In genomic region chr10:22615819-22616499, GRCh38 we compare ENCODE assay signal across 1 cellular context.
TF ChIP-seq lines count a peak whose summit lies in the region.

No MANE protein-coding gene starts in this region.

TF ChIP-seq in K562, 482 proteins besides CTCF, POLR2A, EP300 and RAD21 (continued from another document and continues in another):
- TF ChIP-seq PRDM10 (IDR thresholded peaks at IDR 0.05; ENCODE audit: partially characterized antibody) (peak; percentile 86), ZNF639 (CRISPR knock-in tag; conservative IDR thresholded peaks at IDR 0.05 in 1 of 2, IDR thresholded peaks at IDR 0.05 in 1 of 2) (no peak), ZNF695 (CRISPR knock-in tag; IDR thresholded peaks at IDR 0.05) (no peak), EZH2 (IDR thresholded peaks at IDR 0.05; ENCODE audit: borderline replicate concordance, low read depth, low read length) (no peak), CREB3L1 (IDR thresholded peaks at IDR 0.05; ENCODE audit: borderline replicate concordance, low read depth) (peak; percentile 85; the same call in 1 of the 2 replicates), RBM14 (IDR thresholded peaks at IDR 0.05; ENCODE audit: borderline replicate concordance, insufficient read depth, low read depth, low read length) (no peak), ZNF23 (CRISPR knock-in tag; IDR thresholded peaks at IDR 0.05) (no peak), TRIM28 (IDR thresholded peaks at IDR 0.05) (no peak; the same call in 1 of the 2 replicates), XRCC5 (IDR thresholded peaks at IDR 0.05; ENCODE audit: low read depth, low read length) (0 out of 2 replicates have a peak, but pooled peaks have one; percentile 71), ATF1 (CRISPR knock-in tag; IDR thresholded peaks at IDR 0.05) (no peak), ATF1 (tag; IDR thresholded peaks at IDR 0.05) (peak; percentile 68), MEF2D (tag; conservative IDR thresholded peaks at IDR 0.05; ENCODE audit: low read depth) (peak; percentile 29; the same call in 1 of the 2 replicates), FOXO4 (CRISPR knock-in tag; IDR thresholded peaks at IDR 0.05) (no peak), KDM5B (IDR thresholded peaks at IDR 0.05; ENCODE audit: insufficient replicate concordance, low read depth, low read length) (no peak), TAL1 (IDR thresholded peaks at IDR 0.05) (no peak; the same call in 1 of the 2 replicates), ARID3A (IDR thresholded peaks at IDR 0.05; ENCODE audit: borderline replicate concordance, low read depth, low read length) (no peak; the same call in 1 of the 2 replicates), PRPF4 (IDR thresholded peaks at IDR 0.05; ENCODE audit: insufficient read depth, low read depth, low read length, poor library complexity, severe bottlenecking) (no peak), GABPB2 (CRISPR knock-in tag; conservative IDR thresholded peaks at IDR 0.05) (no peak), NFIC (IDR thresholded peaks at IDR 0.05) (peak; percentile 37), POLR2B (IDR thresholded peaks at IDR 0.05; ENCODE audit: low read depth, partially characterized antibody) (peak; percentile 23), ZZZ3 (IDR thresholded peaks at IDR 0.05) (no peak), MYBL2 (IDR thresholded peaks at IDR 0.05; ENCODE audit: low read depth) (peak; percentile 46; the same call in 1 of the 2 replicates), MYBL2 (CRISPR knock-in tag; IDR thresholded peaks at IDR 0.05; ENCODE audit: borderline replicate concordance) (no peak), ETS2 (tag; IDR thresholded peaks at IDR 0.05; ENCODE audit: borderline replicate concordance, poor library complexity, severe bottlenecking) (no peak), NCOA6 (IDR thresholded peaks at IDR 0.05) (no peak), ZKSCAN1 (IDR thresholded peaks at IDR 0.05; ENCODE audit: low read depth, low read length) (no peak), HEY1 (CRISPR knock-in tag; IDR thresholded peaks at IDR 0.05; ENCODE audit: borderline replicate concordance) (no peak), ZNF668 (CRISPR knock-in tag; IDR thresholded peaks at IDR 0.05) (no peak), ZBTB26 (CRISPR knock-in tag; IDR thresholded peaks at IDR 0.05) (no peak), SLC30A9 (CRISPR knock-in tag; IDR thresholded peaks at IDR 0.05) (no peak), PURB (CRISPR knock-in tag; IDR thresholded peaks at IDR 0.05; ENCODE audit: low read depth) (no peak), ZNF77 (CRISPR knock-in tag; IDR thresholded peaks at IDR 0.05) (no peak), ZNF384 (IDR thresholded peaks at IDR 0.05; ENCODE audit: low read depth, low read length) (no peak), ZNF76 (CRISPR knock-in tag; IDR thresholded peaks at IDR 0.05; ENCODE audit: borderline replicate concordance) (no peak), ZFPM2 (CRISPR knock-in tag; IDR thresholded peaks at IDR 0.05) (no peak), MCM7 (IDR thresholded peaks at IDR 0.05) (no peak), RBM17 (IDR thresholded peaks at IDR 0.05; ENCODE audit: borderline replicate concordance, low read depth, low read length) (no peak), SMARCA5 (IDR thresholded peaks at IDR 0.05) (peak; percentile 97), PHB (CRISPR knock-in tag; IDR thresholded peaks at IDR 0.05) (no peak), KDM2B (CRISPR knock-in tag; IDR thresholded peaks at IDR 0.05) (no peak), SIRT6 (IDR thresholded peaks at IDR 0.05; ENCODE audit: low read depth, low read length) (no peak), GATA2 (CRISPR knock-in tag; IDR thresholded peaks at IDR 0.05) (peak; percentile 37; the same call in 1 of the 2 replicates), ELK3 (CRISPR knock-in tag; IDR thresholded peaks at IDR 0.05) (no peak), ETS1 (conservative IDR thresholded peaks at IDR 0.05; ENCODE audit: control insufficient read depth, low read depth, low read length) (no peak), NR2C2 (CRISPR knock-in tag; IDR thresholded peaks at IDR 0.05) (0 out of 2 replicates have a peak, but pooled peaks have one; percentile 57), NR2C2 (tag; IDR thresholded peaks at IDR 0.05) (peak; percentile 58), ZNF134 (CRISPR knock-in tag; conservative IDR thresholded peaks at IDR 0.05) (no peak), IRF9 (tag; IDR thresholded peaks at IDR 0.05) (0 out of 2 replicates have a peak, but pooled peaks have one; percentile 37), TSC22D4 (tag; IDR thresholded peaks at IDR 0.05) (no peak), POLR2H (tag; IDR thresholded peaks at IDR 0.05; ENCODE audit: low read depth) (no peak), DMBX1 (CRISPR knock-in tag; IDR thresholded peaks at IDR 0.05; ENCODE audit: borderline replicate concordance) (peak; percentile 63), NBN (IDR thresholded peaks at IDR 0.05; ENCODE audit: low read depth) (peak; percentile 65; the same call in 1 of the 2 replicates), U2AF2 (optimal IDR thresholded peaks at IDR 0.05; ENCODE audit: low read depth, low read length) (no peak), PCBP1 (IDR thresholded peaks at IDR 0.05; ENCODE audit: low read depth, low read length, poor library complexity, severe bottlenecking) (no peak), ILK (tag; IDR thresholded peaks at IDR 0.05; ENCODE audit: borderline replicate concordance, low read depth) (no peak), CREB5 (CRISPR knock-in tag; IDR thresholded peaks at IDR 0.05) (no peak), STAT5B (CRISPR knock-in tag; IDR thresholded peaks at IDR 0.05) (no peak), SMARCC2 (IDR thresholded peaks at IDR 0.05; ENCODE audit: low read depth) (peak; percentile 58; the same call in 1 of the 2 replicates), ADNP (tag; IDR thresholded peaks at IDR 0.05) (peak; percentile 99), KAT8 (IDR thresholded peaks at IDR 0.05; ENCODE audit: low read depth) (no peak)
